Comparison of ENCODE assay signal across 9 cellular contexts in genomic region chr18:62881509-62882016, GRCh38.
DNase-seq lines count a peak whose midpoint lies in the region; ATAC-seq and TF ChIP-seq lines count a peak whose summit lies in the region.
"Had no signal": no experiment of that assay in that cellular context is flagged by ENCODE, and none has a peak within 500 bp of the region (broad histone marks: within the 10 kb centered on the region; RNA-seq: fewer than 3 reads in every experiment).

No MANE protein-coding gene starts in this region.

- peak; percentile 3 for DNase-seq in activated naive CD8-positive, alpha-beta T cell treated with anti-CD3 and anti-CD28 coated beads, Interleukin-2, amount 50 U/mL, for 24 hours
- no peak for DNase-seq in activated naive CD8-positive, alpha-beta T cell treated with anti-CD3 and anti-CD28 coated beads for 36 hours
- DNase-seq in NCI-H2196 (lab: John Stamatoyannopoulos, UW; ENCODE audit: unreplicated experiment) (peak; percentile 78), choroid plexus epithelial cell (ENCODE audit: low read depth) (peak; percentile 97), osteocyte (ENCODE audit: extremely low spot score, unreplicated experiment) (no peak)
- no peak for DNase-seq in effector memory CD8-positive, alpha-beta T cell

- TF ChIP-seq CTCF in choroid plexus epithelial cell (conservative IDR thresholded peaks at IDR 0.05; ENCODE audit: low read depth, low read length) (no peak), osteocyte (IDR thresholded peaks at IDR 0.05) (no peak)

- no peaks in the 10 kb centered on the region for H3K9me3 Mint-ChIP-seq in activated naive CD8-positive, alpha-beta T cell treated with anti-CD3 and anti-CD28 coated beads, Interleukin-2, amount 50 U/mL, for 24 hours
- no peaks in the 10 kb centered on the region for H3K9me3 Mint-ChIP-seq in activated naive CD8-positive, alpha-beta T cell treated with anti-CD3 and anti-CD28 coated beads for 36 hours
- no peaks in the 10 kb centered on the region for H3K9me3 Mint-ChIP-seq in osteocyte (ENCODE audit: unreplicated experiment)
- H3K9me3 Mint-ChIP-seq in effector memory CD8-positive, alpha-beta T cell, result no peaks in the 10 kb centered on the region

- no peak overlapping the region for H3K4me3 Mint-ChIP-seq in activated naive CD8-positive, alpha-beta T cell treated with anti-CD3 and anti-CD28 coated beads, Interleukin-2, amount 50 U/mL, for 24 hours
- no peak overlapping the region for H3K4me3 Mint-ChIP-seq in activated naive CD8-positive, alpha-beta T cell treated with anti-CD3 and anti-CD28 coated beads for 36 hours
- peak overlapping the region; percentile 38 for H3K4me3 Mint-ChIP-seq in osteocyte (ENCODE audit: unreplicated experiment)
- no peak overlapping the region for H3K4me3 Mint-ChIP-seq in effector memory CD8-positive, alpha-beta T cell

- H3K36me3 Mint-ChIP-seq in activated naive CD8-positive, alpha-beta T cell treated with anti-CD3 and anti-CD28 coated beads, Interleukin-2, amount 50 U/mL, for 24 hours (ENCODE audit: low read depth), result no peaks in the 10 kb centered on the region
- H3K36me3 Mint-ChIP-seq in activated naive CD8-positive, alpha-beta T cell treated with anti-CD3 and anti-CD28 coated beads for 36 hours, result peaks cover 3% of the 10 kb centered on the region
- H3K36me3 Mint-ChIP-seq in osteocyte (ENCODE audit: unreplicated experiment), result peaks cover 2% of the 10 kb centered on the region
- no peaks in the 10 kb centered on the region for H3K36me3 Mint-ChIP-seq in effector memory CD8-positive, alpha-beta T cell (ENCODE audit: insufficient read depth)

- H3K27me3 Mint-ChIP-seq in activated naive CD8-positive, alpha-beta T cell treated with anti-CD3 and anti-CD28 coated beads, Interleukin-2, amount 50 U/mL, for 24 hours, result no peaks in the 10 kb centered on the region
- no peaks in the 10 kb centered on the region for H3K27me3 Mint-ChIP-seq in activated naive CD8-positive, alpha-beta T cell treated with anti-CD3 and anti-CD28 coated beads for 36 hours
- no peaks in the 10 kb centered on the region for H3K27me3 Mint-ChIP-seq in osteocyte (ENCODE audit: unreplicated experiment)
- no peaks in the 10 kb centered on the region for H3K27me3 Mint-ChIP-seq in effector memory CD8-positive, alpha-beta T cell

- ATAC-seq in activated naive CD8-positive, alpha-beta T cell treated with anti-CD3 and anti-CD28 coated beads, Interleukin-2, amount 50 U/mL, for 24 hours, result peak; percentile 71
- ATAC-seq in effector memory CD8-positive, alpha-beta T cell (replicated peaks), result no peak
- no peak for ATAC-seq in HG03025 (IDR thresholded peaks at IDR 0.05; ENCODE audit: low FRiP score, unreplicated experiment)
- no peak for ATAC-seq in HG02973 (IDR thresholded peaks at IDR 0.05; ENCODE audit: unreplicated experiment)

- H3K27ac Mint-ChIP-seq in activated naive CD8-positive, alpha-beta T cell treated with anti-CD3 and anti-CD28 coated beads, Interleukin-2, amount 50 U/mL, for 24 hours, result no peak overlapping the region
- H3K27ac Mint-ChIP-seq in activated naive CD8-positive, alpha-beta T cell treated with anti-CD3 and anti-CD28 coated beads for 36 hours, result no peak overlapping the region
- H3K27ac Mint-ChIP-seq in osteocyte (ENCODE audit: unreplicated experiment), result peak overlapping the region; percentile 95
- H3K27ac Mint-ChIP-seq in effector memory CD8-positive, alpha-beta T cell, result no peak overlapping the region

- H3K4me1 Mint-ChIP-seq in activated naive CD8-positive, alpha-beta T cell treated with anti-CD3 and anti-CD28 coated beads, Interleukin-2, amount 50 U/mL, for 24 hours, result peaks cover 26% of the 10 kb centered on the region
- peaks cover 25% of the 10 kb centered on the region for H3K4me1 Mint-ChIP-seq in activated naive CD8-positive, alpha-beta T cell treated with anti-CD3 and anti-CD28 coated beads for 36 hours
- H3K4me1 Mint-ChIP-seq in osteocyte (ENCODE audit: unreplicated experiment), result peaks cover 59% of the 10 kb centered on the region
- peaks cover 3 to 23% of the 10 kb centered on the region in 2 donors for H3K4me1 Mint-ChIP-seq in effector memory CD8-positive, alpha-beta T cell (ENCODE audit: low read depth in 2 of 2)

- peak overlapping the region; percentile 14 for H3K4me3 ChIP-seq in choroid plexus epithelial cell (ENCODE audit: low read depth, low read length)
- H3K4me3 ChIP-seq: skin epidermis had no signal

Comparison
In these comparisons a context has a peak if more than half of its experiments do, and no peak if none do; other contexts are left out.
1. DNase-seq: peak in activated naive CD8-positive, alpha-beta T cell treated with anti-CD3 and anti-CD28 coated beads, Interleukin-2, amount 50 U/mL, for 24 hours (single experiment), NCI-H2196 (single experiment) and choroid plexus epithelial cell (single experiment); none in activated naive CD8-positive, alpha-beta T cell treated with anti-CD3 and anti-CD28 coated beads for 36 hours (single experiment), osteocyte (single experiment) and effector memory CD8-positive, alpha-beta T cell (0 of 3).